ENCODE assay signal across 8 cellular contexts in genomic region chr3:157088506-157089454, GRCh38.
A peak's percentile ranks its signal among the peaks of the same experiment; 100 is the strongest.
DNase-seq lines count a peak whose midpoint lies in the region; ATAC-seq and TF ChIP-seq lines count a peak whose summit lies in the region.

No MANE protein-coding gene starts in this region.

- H3K27me3 ChIP-seq in dorsolateral prefrontal cortex: no peaks in the 10 kb centered on the region

- peaks cover 1% of the 10 kb centered on the region for H3K27me3 Mint-ChIP-seq in activated CD4-positive, alpha-beta T cell treated with anti-CD3 and anti-CD28 coated beads for 36 hours

- CTCF ChIA-PET in activated CD4-positive, alpha-beta T cell treated with anti-CD3 and anti-CD28 coated beads for 36 hours (lab: Charles Lee): interaction anchor here (0.6 to 11.4 kb wide), 15 partner anchors 8 to 707 kb away, joined by 3 to 93 read pairs (median 4); no protein-coding TSS in a partner anchor

- in situ Hi-C loops in ACHN (cut with HindIII; ENCODE audit: low pct_ligation_motif_present, low pct_unique_long_range_greater_than_20kb, low sequenced_read_pairs): no loop called here

- DNase-seq in ACHN (peak; percentile 87), GM19238 (ENCODE audit: insufficient read length, low spot score) (peak; percentile 89), dorsolateral prefrontal cortex (peak; percentile 90 to 97 (median 94)), lung microvascular endothelial cell (ENCODE audit: low read depth in 2 of 2) (peak; percentile 94 to 97), SIG-M5 treated with dmso at 0.1 percent for 504 hours (lab: John Stamatoyannopoulos, UW; ENCODE audit: unreplicated experiment) (no peak)
- peak; percentile 97 for DNase-seq in activated CD4-positive, alpha-beta T cell treated with anti-CD3 and anti-CD28 coated beads for 36 hours
- DNase-seq in stimulated activated CD8-positive, alpha-beta memory T cell treated with anti-CD3 and anti-CD28 coated beads, Interleukin-12 subunit alpha, Interleukin-12 subunit beta, amount 100 ng/mL, for 24 hours (ENCODE audit: extremely low read depth): peak; percentile 88

- H3K27ac Mint-ChIP-seq in activated CD4-positive, alpha-beta T cell treated with anti-CD3 and anti-CD28 coated beads for 36 hours: peak overlapping the region; percentile 97

- H3K27ac ChIP-seq in dorsolateral prefrontal cortex: peak overlapping the region; percentile 95 to 100 (median 100)

- peak in 45 of 56 donors; percentile 12 to 59 (median 38) for TF ChIP-seq CTCF in dorsolateral prefrontal cortex (IDR thresholded peaks at IDR 0.05 in 54 of 56, conservative IDR thresholded peaks at IDR 0.05 in 2 of 56; ENCODE audit: low read depth in 1 of 56, partially characterized antibody in 56 of 56)

- peak; percentile 65 for ATAC-seq in HG03442 (IDR thresholded peaks at IDR 0.05; ENCODE audit: unreplicated experiment)
- ATAC-seq in activated CD4-positive, alpha-beta T cell treated with anti-CD3 and anti-CD28 coated beads for 36 hours: peak; percentile 79

- H3K4me1 Mint-ChIP-seq in activated CD4-positive, alpha-beta T cell treated with anti-CD3 and anti-CD28 coated beads for 36 hours: peaks cover 71% of the 10 kb centered on the region

- H3K4me3 ChIP-seq in dorsolateral prefrontal cortex: peak overlapping the region; percentile 49 to 91 (median 74)

- peak overlapping the region; percentile 72 for H3K4me3 Mint-ChIP-seq in activated CD4-positive, alpha-beta T cell treated with anti-CD3 and anti-CD28 coated beads for 36 hours

- H3K9me3 Mint-ChIP-seq in activated CD4-positive, alpha-beta T cell treated with anti-CD3 and anti-CD28 coated beads for 36 hours (ENCODE audit: low read depth): no peaks in the 10 kb centered on the region

- POLR2A ChIA-PET in activated CD4-positive, alpha-beta T cell treated with anti-CD3 and anti-CD28 coated beads for 36 hours (lab: Charles Lee): interaction anchor here (0.6 to 3.8 kb wide), 12 partner anchors 11 to 534 kb away, joined by 3 to 35 read pairs (median 4); partner anchors contain the start of genes SSR3 and TIPARP

- peaks cover 3% of the 10 kb centered on the region for H3K36me3 Mint-ChIP-seq in activated CD4-positive, alpha-beta T cell treated with anti-CD3 and anti-CD28 coated beads for 36 hours (ENCODE audit: low read depth)

- intact Hi-C loops in activated CD4-positive, alpha-beta T cell treated with anti-CD3 and anti-CD28 coated beads for 36 hours (cut with DNase I, micrococcal nuclease): loop anchor here (1.0 to 10.0 kb wide), 15 partner anchors 14 to 1234 kb away; partner anchors contain the start of genes SSR3 (in 2 of the 2), TIPARP (in 2 of the 2) and SLC33A1 (in 1 of the 2)
- intact Hi-C loops in dorsolateral prefrontal cortex (cut with DNase I): loop anchor here (2.0 to 5.0 kb wide), 3 partner anchors 42 to 531 kb away; partner anchors contain the start of gene SSR3 (in 1 of the 2)
